Comparison of ENCODE assay signal across 1 cellular context in the genomic region with DNA sequence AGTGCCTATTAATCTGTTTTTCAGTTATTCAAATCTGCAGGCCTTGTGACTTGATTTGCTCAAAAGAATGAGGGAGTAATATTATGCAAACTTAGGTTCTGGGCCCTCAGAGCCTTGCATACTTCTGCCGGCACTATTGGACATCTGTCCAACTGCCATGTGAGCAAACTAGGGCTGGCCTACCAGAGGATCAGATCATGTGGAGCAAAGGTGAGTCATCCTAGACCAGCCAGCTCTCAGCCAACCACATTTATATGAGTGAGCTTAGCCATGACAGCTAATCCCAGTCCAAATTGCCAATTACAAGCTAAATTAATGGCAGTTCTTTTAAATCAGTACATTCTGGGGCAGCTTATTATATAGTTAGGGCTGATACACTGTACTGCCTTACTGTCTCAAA.
TF ChIP-seq lines count a peak whose summit lies in the region.

No MANE protein-coding gene starts in this region.

TF ChIP-seq in GM23338, 12 proteins besides CTCF, POLR2A, EP300 and RAD21 (continued from another document):
- TF ChIP-seq, protein P1, sequence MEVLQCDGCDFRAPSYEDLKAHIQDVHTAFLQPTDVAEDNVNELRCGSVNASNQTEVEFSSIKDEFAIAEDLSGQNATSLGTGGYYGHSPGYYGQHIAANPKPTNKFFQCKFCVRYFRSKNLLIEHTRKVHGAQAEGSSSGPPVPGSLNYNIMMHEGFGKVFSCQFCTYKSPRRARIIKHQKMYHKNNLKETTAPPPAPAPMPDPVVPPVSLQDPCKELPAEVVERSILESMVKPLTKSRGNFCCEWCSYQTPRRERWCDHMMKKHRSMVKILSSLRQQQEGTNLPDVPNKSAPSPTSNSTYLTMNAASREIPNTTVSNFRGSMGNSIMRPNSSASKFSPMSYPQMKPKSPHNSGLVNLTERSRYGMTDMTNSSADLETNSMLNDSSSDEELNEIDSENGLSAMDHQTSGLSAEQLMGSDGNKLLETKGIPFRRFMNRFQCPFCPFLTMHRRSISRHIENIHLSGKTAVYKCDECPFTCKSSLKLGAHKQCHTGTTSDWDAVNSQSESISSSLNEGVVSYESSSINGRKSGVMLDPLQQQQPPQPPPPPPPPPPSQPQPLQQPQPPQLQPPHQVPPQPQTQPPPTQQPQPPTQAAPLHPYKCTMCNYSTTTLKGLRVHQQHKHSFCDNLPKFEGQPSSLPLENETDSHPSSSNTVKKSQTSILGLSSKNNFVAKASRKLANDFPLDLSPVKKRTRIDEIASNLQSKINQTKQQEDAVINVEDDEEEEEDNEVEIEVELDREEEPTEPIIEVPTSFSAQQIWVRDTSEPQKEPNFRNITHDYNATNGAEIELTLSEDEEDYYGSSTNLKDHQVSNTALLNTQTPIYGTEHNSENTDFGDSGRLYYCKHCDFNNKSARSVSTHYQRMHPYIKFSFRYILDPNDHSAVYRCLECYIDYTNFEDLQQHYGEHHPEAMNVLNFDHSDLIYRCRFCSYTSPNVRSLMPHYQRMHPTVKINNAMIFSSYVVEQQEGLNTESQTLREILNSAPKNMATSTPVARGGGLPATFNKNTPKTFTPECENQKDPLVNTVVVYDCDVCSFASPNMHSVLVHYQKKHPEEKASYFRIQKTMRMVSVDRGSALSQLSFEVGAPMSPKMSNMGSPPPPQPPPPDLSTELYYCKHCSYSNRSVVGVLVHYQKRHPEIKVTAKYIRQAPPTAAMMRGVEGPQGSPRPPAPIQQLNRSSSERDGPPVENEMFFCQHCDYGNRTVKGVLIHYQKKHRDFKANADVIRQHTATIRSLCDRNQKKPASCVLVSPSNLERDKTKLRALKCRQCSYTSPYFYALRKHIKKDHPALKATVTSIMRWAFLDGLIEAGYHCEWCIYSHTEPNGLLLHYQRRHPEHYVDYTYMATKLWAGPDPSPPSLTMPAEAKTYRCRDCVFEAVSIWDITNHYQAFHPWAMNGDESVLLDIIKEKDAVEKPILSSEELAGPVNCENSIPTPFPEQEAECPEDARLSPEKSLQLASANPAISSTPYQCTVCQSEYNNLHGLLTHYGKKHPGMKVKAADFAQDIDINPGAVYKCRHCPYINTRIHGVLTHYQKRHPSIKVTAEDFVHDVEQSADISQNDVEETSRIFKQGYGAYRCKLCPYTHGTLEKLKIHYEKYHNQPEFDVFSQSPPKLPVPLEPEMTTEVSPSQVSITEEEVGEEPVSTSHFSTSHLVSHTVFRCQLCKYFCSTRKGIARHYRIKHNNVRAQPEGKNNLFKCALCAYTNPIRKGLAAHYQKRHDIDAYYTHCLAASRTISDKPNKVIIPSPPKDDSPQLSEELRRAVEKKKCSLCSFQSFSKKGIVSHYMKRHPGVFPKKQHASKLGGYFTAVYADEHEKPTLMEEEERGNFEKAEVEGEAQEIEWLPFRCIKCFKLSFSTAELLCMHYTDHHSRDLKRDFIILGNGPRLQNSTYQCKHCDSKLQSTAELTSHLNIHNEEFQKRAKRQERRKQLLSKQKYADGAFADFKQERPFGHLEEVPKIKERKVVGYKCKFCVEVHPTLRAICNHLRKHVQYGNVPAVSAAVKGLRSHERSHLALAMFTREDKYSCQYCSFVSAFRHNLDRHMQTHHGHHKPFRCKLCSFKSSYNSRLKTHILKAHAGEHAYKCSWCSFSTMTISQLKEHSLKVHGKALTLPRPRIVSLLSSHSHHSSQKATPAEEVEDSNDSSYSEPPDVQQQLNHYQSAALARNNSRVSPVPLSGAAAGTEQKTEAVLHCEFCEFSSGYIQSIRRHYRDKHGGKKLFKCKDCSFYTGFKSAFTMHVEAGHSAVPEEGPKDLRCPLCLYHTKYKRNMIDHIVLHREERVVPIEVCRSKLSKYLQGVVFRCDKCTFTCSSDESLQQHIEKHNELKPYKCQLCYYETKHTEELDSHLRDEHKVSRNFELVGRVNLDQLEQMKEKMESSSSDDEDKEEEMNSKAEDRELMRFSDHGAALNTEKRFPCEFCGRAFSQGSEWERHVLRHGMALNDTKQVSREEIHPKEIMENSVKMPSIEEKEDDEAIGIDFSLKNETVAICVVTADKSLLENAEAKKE (CRISPR knock-in tag; IDR thresholded peaks at IDR 0.05), result no peak
TF ChIP-seq in GM23338: peak in this region for 0.
